Comparison of ENCODE assay signal across 15 cellular contexts in genomic region chr3:119819806-119820205, GRCh38. TPM values are rescaled to one million over a fixed set of nuclear protein-coding genes. Genes with fewer than 3 reads are reported as not detected.
A peak's percentile ranks its signal among the peaks of the same experiment; 100 is the strongest.
DNase-seq lines count a peak whose midpoint lies in the region; ATAC-seq and TF ChIP-seq lines count a peak whose summit lies in the region.
"Had no signal": no experiment of that assay in that cellular context is flagged by ENCODE, and none has a peak within 500 bp of the region (broad histone marks: within the 10 kb centered on the region; RNA-seq: fewer than 3 reads in every experiment).

No MANE protein-coding gene starts in this region.

- no peaks in the 10 kb centered on the region for H3K79me1 ChIP-seq in IMR-90 (ENCODE audit: low read depth in 1 of 2, low read length in 2 of 2)

- in situ Hi-C loops in IMR-90 (cut with MboI; ENCODE audit: low sequenced_read_pairs): loop anchor here (10.0 kb wide), 1 partner anchor 365 kb away; no protein-coding TSS in a partner anchor

- no peak overlapping the region for H2BK5ac ChIP-seq in IMR-90 (ENCODE audit: low read depth, low read length, poor library complexity, severe bottlenecking)

- BruUV-seq in IMR-90 (replicated peaks; lab: Mats Ljungman, UMichigan): no TSS peak

- H3K9me3 ChIP-seq in IMR-90 (ENCODE audit: control insufficient read depth, insufficient read depth, low read length) (no peaks in the 10 kb centered on the region), spleen (no peaks in the 10 kb centered on the region)
- H3K9me3 ChIP-seq: BE2C, HAP-1 had no signal

- peaks cover 3% of the 10 kb centered on the region; the same call in 1 of the 2 replicates for H3K9me1 ChIP-seq in IMR-90 (ENCODE audit: insufficient read depth, low read length)

- ATAC-seq in IMR-90 (ENCODE audit: low read depth): no peak
- ATAC-seq in foreskin keratinocyte: peak; percentile 51
- ATAC-seq: CD8-positive, alpha-beta T cell; HepG2; Panc1 had no signal

- H3K27me3 ChIP-seq in IMR-90 (ENCODE audit: control insufficient read depth, insufficient read depth, low read length) (peaks cover 18% of the 10 kb centered on the region; the same call in 1 of the 2 replicates), foreskin keratinocyte (peaks cover 30% of the 10 kb centered on the region), spleen (replicated peaks in 1 of 7) (peaks cover 0 to 6% (median 0%) of the 10 kb centered on the region in 7 donors)
- H3K27me3 ChIP-seq: BE2C had no signal

- no peak overlapping the region for H2BK120ac ChIP-seq in IMR-90 (ENCODE audit: low read depth, low read length)

- H3K4me3 ChIP-seq in IMR-90 (ENCODE audit: insufficient read depth, low read depth, low read length) (no peak overlapping the region), spleen (no peak overlapping the region)
- H3K4me3 ChIP-seq: HAP-1 had no signal

- no peak overlapping the region for H3K56ac ChIP-seq in IMR-90 (ENCODE audit: extremely low read depth, insufficient read depth, low read length)

- H3K4me2 ChIP-seq in IMR-90 (ENCODE audit: low read depth, low read length): no peak overlapping the region

- H2AK5ac ChIP-seq in IMR-90 (ENCODE audit: low read depth, low read length): no peak overlapping the region

- H4K5ac ChIP-seq in IMR-90 (ENCODE audit: low read depth, low read length): no peak overlapping the region

- no peak overlapping the region for H2BK15ac ChIP-seq in IMR-90 (ENCODE audit: low read depth, low read length)

- H3K4ac ChIP-seq in IMR-90 (ENCODE audit: low read depth, low read length): no peak overlapping the region

- TF ChIP-seq RAD21 in IMR-90 (IDR thresholded peaks at IDR 0.05; ENCODE audit: low read length): no peak

- no CpG with 5 or more reads among the region's 2 CpGs for WGBS in IMR-90 (ENCODE audit: extremely low coverage in 2 of 2, insufficient read length in 1 of 2), 2 experiments
- WGBS in spleen, 5 donors: 54 to 77% (median 69%) methylated on average over 2 of the region's 2 CpGs

- TF ChIP-seq CTCF in IMR-90 (conservative IDR thresholded peaks at IDR 0.05; ENCODE audit: low read depth, low read length) (no peak), foreskin keratinocyte (conservative IDR thresholded peaks at IDR 0.05) (no peak), spleen (IDR thresholded peaks at IDR 0.05 in 8 of 11, conservative IDR thresholded peaks at IDR 0.05 in 3 of 11) (no peak)

- H2BK20ac ChIP-seq in IMR-90 (ENCODE audit: low read depth, low read length): no peak overlapping the region

- no peak overlapping the region for H3K23ac ChIP-seq in IMR-90 (ENCODE audit: low read depth, low read length)

- TF ChIP-seq POLR2A in IMR-90 (IDR thresholded peaks at IDR 0.05; ENCODE audit: low read depth, low read length) (no peak), spleen (IDR thresholded peaks at IDR 0.05) (no peak)

- H3K18ac ChIP-seq in IMR-90 (ENCODE audit: low read depth, low read length): no peak overlapping the region

- H3K4me1 ChIP-seq in IMR-90 (ENCODE audit: control insufficient read depth, insufficient read depth, low read length) (no peaks in the 10 kb centered on the region), foreskin keratinocyte (no peaks in the 10 kb centered on the region), spleen (no peaks in the 10 kb centered on the region)
- H3K4me1 ChIP-seq: BE2C, HAP-1 had no signal

- no peak overlapping the region for H3K9ac ChIP-seq in IMR-90 (ENCODE audit: low read depth, low read length)

- no peak overlapping the region for H4K8ac ChIP-seq in IMR-90 (ENCODE audit: low read depth in 2 of 2, low read length in 2 of 2)

- H3K36me3 ChIP-seq in IMR-90 (ENCODE audit: control insufficient read depth, insufficient read depth, low read length): peaks cover 2% of the 10 kb centered on the region; the same call in 1 of the 2 replicates
- H3K36me3 ChIP-seq in spleen: peaks cover 0 to 6% (median 3%) of the 10 kb centered on the region in 6 donors
- H3K36me3 ChIP-seq: BE2C, HAP-1 had no signal

- POLR2A ChIA-PET in IMR-90 (lab: Charles Lee; ENCODE audit: unreplicated experiment): no interaction called here

- dilution Hi-C loops in IMR-90 (cut with HindIII; ENCODE audit: low sequenced_read_pairs, unreplicated experiment): no loop called here

- intact Hi-C loops in IMR-90 (cut with micrococcal nuclease) (loop anchor here (5.0 kb wide), 2 partner anchors 272 to 362 kb away; partner anchors contain the start of gene GSK3B), spleen (cut with DNase I; ENCODE audit: low total_unique reads) (no loop called here)

- no peaks in the 10 kb centered on the region for H4K20me1 ChIP-seq in IMR-90 (ENCODE audit: insufficient read depth, low read length)

- no peak overlapping the region for H3K14ac ChIP-seq in IMR-90 (replicated peaks; ENCODE audit: low read depth, low read length)

- H3K27ac ChIP-seq in IMR-90 (ENCODE audit: insufficient read depth, low read length): no peak overlapping the region
- no peak overlapping the region for H3K27ac ChIP-seq in foreskin keratinocyte
- H3K27ac ChIP-seq in spleen: no peak overlapping the region

- no peak overlapping the region for H2AK9ac ChIP-seq in IMR-90 (replicated peaks; ENCODE audit: low read depth, low read length, poor library complexity)

- no peak overlapping the region for H4K91ac ChIP-seq in IMR-90 (ENCODE audit: insufficient read depth, low read depth, low read length)

- CTCF ChIA-PET in IMR-90 (lab: Yijun Ruan, JAX): interaction anchor here (0.6 kb wide), 1 partner anchor 550 kb away, joined by 4 read pairs; no protein-coding TSS in a partner anchor

- DNase-seq in DMS 273 (lab: John Stamatoyannopoulos, UW; ENCODE audit: unreplicated experiment): peak; percentile 59
- peak; percentile 6 for DNase-seq in IMR-90
- DNase-seq in amniotic epithelial cell (ENCODE audit: low read depth): peak; percentile 8
- no peak for DNase-seq in foreskin keratinocyte
- DNase-seq in dedifferentiated amniotic fluid mesenchymal stem cell (ENCODE audit: extremely low spot score): no peak
- DNase-seq in DMS53 (lab: John Stamatoyannopoulos, UW): no peak
- DNase-seq in DMS153 (lab: John Stamatoyannopoulos, UW): no peak
- no peak for DNase-seq in spleen
- DNase-seq: BE2C; CD8-positive, alpha-beta T cell; NCI-H2029; SIG-M5 had no signal

- H2AFZ ChIP-seq in IMR-90 (replicated peaks; ENCODE audit: low read length, poor library complexity): no peak overlapping the region

TF ChIP-seq in IMR-90, 13 proteins besides CTCF, POLR2A, EP300 and RAD21:
- TF ChIP-seq FOS (IDR thresholded peaks at IDR 0.05; ENCODE audit: low read depth, low read length) (no peak), MAFK (IDR thresholded peaks at IDR 0.05; ENCODE audit: low read depth, low read length) (no peak), RFX5 (IDR thresholded peaks at IDR 0.05; ENCODE audit: low read depth, low read length) (no peak)

RNA-seq across cellular contexts. Expression of gene NR1I2, which starts 37.9 kb away (rescaled TPM):
- total RNA-seq in IMR-90 (2012; rRNA removed) (not detected in 2 replicates), foreskin keratinocyte (not detected in 2 replicates), spleen (1 to 10 TPM in 2 of 7 donors, under 1 TPM in 4, not detected in 1; 0.42 to 1.1 (median 0.65) TPM)
- polyA plus RNA-seq in IMR-90 (2012; rRNA removed) (not detected in 2 replicates), foreskin keratinocyte (not detected in 2 replicates), spleen (under 1 TPM; 0.26 to 0.64 (median 0.37) TPM)
- polyA plus RNA-seq in IMR-90 (2012; cell fraction: cytosol; rRNA removed): 0.03 TPM in 1 of 2 replicates, not detected in the other
- 0.03 and 0.06 TPM in 2 replicates for polyA plus RNA-seq in IMR-90 (2012; cell fraction: nucleus; rRNA removed; ENCODE audit: low replicate concordance)

Comparison
In these comparisons a context has a peak if more than half of its experiments do, and no peak if none do; other contexts are left out.
1. DNase-seq: peak in DMS 273 (single experiment), IMR-90 (single experiment) and amniotic epithelial cell (single experiment); none in foreskin keratinocyte (0 of 2), dedifferentiated amniotic fluid mesenchymal stem cell (single experiment), DMS53 (single experiment), DMS153 (single experiment) and spleen (single experiment).